ENCODE assay signal across 23 cellular contexts in the genomic region with DNA sequence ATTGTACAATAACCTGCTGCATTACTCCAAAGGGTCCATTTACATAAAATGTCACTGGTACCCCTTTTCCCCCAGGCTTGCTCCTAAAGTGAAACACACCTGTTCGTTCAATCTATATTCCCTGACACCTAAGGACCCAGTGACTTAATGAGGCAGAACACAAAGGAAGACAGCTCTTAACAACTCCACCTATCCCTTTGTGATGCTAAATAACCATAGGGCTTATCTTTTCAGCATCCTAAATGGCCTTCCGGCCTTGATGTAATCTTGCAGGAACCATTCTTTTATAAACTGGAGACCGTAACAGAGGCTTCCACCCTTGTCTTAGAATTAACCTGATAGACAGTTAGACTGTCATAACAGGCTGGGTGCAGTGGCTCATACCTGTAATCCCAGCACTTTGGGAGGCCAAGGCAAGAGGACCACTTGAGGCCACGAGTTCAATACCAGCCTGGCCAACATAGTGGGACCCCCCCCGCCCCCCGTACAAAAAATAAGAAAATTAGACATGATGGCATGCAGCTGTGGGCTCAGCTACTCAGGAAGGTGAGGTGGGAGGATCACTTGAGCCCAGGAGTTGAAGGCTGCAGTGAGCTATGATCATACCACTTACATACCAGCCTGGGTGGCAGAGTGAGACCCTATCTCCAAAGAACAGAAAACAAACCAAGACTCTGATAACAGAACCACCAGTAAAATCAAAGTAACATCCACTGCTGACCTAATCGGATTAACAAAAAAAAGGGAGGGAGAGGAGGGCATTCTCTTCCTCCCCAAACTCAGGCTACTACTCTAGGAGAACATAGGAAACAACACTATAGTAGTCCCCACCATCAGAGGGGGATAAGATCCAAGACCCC. TPM values are rescaled to one million over a fixed set of nuclear protein-coding genes. Genes with fewer than 3 reads are reported as not detected.
A peak's percentile ranks its signal among the peaks of the same experiment; 100 is the strongest.
DNase-seq lines count a peak whose midpoint lies in the region; TF ChIP-seq lines count a peak whose summit lies in the region.
"Had no signal": no experiment of that assay in that cellular context is flagged by ENCODE, and none has a peak within 500 bp of the region (broad histone marks: within the 10 kb centered on the region; RNA-seq: fewer than 3 reads in every experiment).

No MANE protein-coding gene starts in this region.

- H3K9me3 Mint-ChIP-seq in H9 = no peaks in the 10 kb centered on the region
- H3K9me3 Mint-ChIP-seq: CD4-positive, alpha-beta memory T cell; type B pancreatic cell had no signal

- H3K79me2 ChIP-seq in H9 (ENCODE audit: insufficient read depth, low read length) = peaks cover 15% of the 10 kb centered on the region; the same call in 1 of the 2 replicates
- peaks cover 71% of the 10 kb centered on the region for H3K79me2 ChIP-seq in Loucy (ENCODE audit: insufficient read depth, low read length)

- H3K9ac ChIP-seq in H9 (ENCODE audit: extremely low read depth, insufficient read length, low read length) (no peak overlapping the region), Loucy (ENCODE audit: low read depth, low read length, poor library complexity, severe bottlenecking) (no peak overlapping the region), NT2/D1 (ENCODE audit: insufficient read length, low read depth) (no peak overlapping the region), iPS-18a (ENCODE audit: low read length) (no peak overlapping the region)

- H4K20me1 ChIP-seq in H9 (ENCODE audit: control insufficient read depth, insufficient read depth, insufficient read length) = no peaks in the 10 kb centered on the region
- H4K20me1 ChIP-seq in Loucy (ENCODE audit: insufficient read depth, low read length, poor library complexity, severe bottlenecking) = peaks cover 5% of the 10 kb centered on the region

- peaks cover 34 to 43% of the 10 kb centered on the region in 2 experiments for H3K4me1 Mint-ChIP-seq in H9

- H3F3A ChIP-seq in Loucy (ENCODE audit: low read depth) = no peaks in the 10 kb centered on the region

- H3K27me3 Mint-ChIP-seq in H9 (ENCODE audit: low read depth) = no peaks in the 10 kb centered on the region
- H3K27me3 Mint-ChIP-seq: CD4-positive, alpha-beta memory T cell; type B pancreatic cell had no signal

- DNase-seq in H9 = peak; percentile 31
- DNase-seq in NT2/D1 (ENCODE audit: low read depth, low spot score) = peak; percentile 54
- DNase-seq in occipital lobe (lab: John Stamatoyannopoulos, UW) = no peak
- DNase-seq in foreskin fibroblast = no peak
- no peak for DNase-seq in UCSD-AML1 (lab: John Stamatoyannopoulos, UW; ENCODE audit: unreplicated experiment)
- DNase-seq: activated CD4-positive, alpha-beta T cell treated with anti-CD3 and anti-CD28 coated beads, Interleukin-2, amount 50 U/mL, for 4 hours; activated CD8-positive, alpha-beta memory T cell treated with anti-CD3 and anti-CD28 coated beads, Interleukin-2, amount 50 U/mL, for 48 hours; activated gamma-delta T cell treated with Interleukin-2 at 50 U/mL for 16 hours; CD4-positive, alpha-beta memory T cell; colonic mucosa; DMS79; HCEC 1CT; head of caudate nucleus; NCI-H526 treated with DMSO at 0.1 percent for 48 hours; SJCRH30; stimulated activated CD4-positive, alpha-beta T cell treated with anti-CD3 and anti-CD28 coated beads, Interleukin-4, amount 100 ng/mL, for 24 hours; WERI-Rb-1 had no signal

- H3K36me3 ChIP-seq in Loucy (ENCODE audit: insufficient read depth, low read length) (peaks cover 13% of the 10 kb centered on the region; the same call in 1 of the 2 replicates), NT2/D1 (ENCODE audit: insufficient read depth, insufficient read length, low read length) (peaks cover 18% of the 10 kb centered on the region), iPS-18a (ENCODE audit: control insufficient read depth, low read depth, low read length) (peaks cover 22% of the 10 kb centered on the region)
- H3K36me3 ChIP-seq: breast epithelium, colonic mucosa had no signal

- no peak overlapping the region for H3T11ph ChIP-seq in H9 (ENCODE audit: low read length)

- no peak overlapping the region for H2BK5ac ChIP-seq in H9 (ENCODE audit: insufficient read length, low read length)

- no CpG with 5 or more reads among the region's 7 CpGs for WGBS in H9 (ENCODE audit: extremely low coverage, insufficient read length, low lambda C conversion rate)

- no peak overlapping the region for H2BK12ac ChIP-seq in H9 (ENCODE audit: insufficient read length, low read depth, low read length)

- H2BK20ac ChIP-seq in H9 (ENCODE audit: low read depth, low read length, poor library complexity, severe bottlenecking) = no peak overlapping the region

- H2BK15ac ChIP-seq in H9 (ENCODE audit: low read depth, low read length) = no peak overlapping the region

- H3K4me2 ChIP-seq in H9 (ENCODE audit: insufficient read depth, insufficient read length, low read length) (no peak overlapping the region), Loucy (ENCODE audit: low read depth, low read length, poor library complexity, severe bottlenecking) (peak overlapping the region; percentile 69)
- H3K4me2 ChIP-seq: smooth muscle cell had no signal

- no peak overlapping the region for H3K23ac ChIP-seq in H9 (ENCODE audit: insufficient read length, low read depth, low read length)

- H3K27ac ChIP-seq in H9 (ENCODE audit: insufficient read length, low read depth, low read length) = no peak overlapping the region
- peak overlapping the region; percentile 61 for H3K27ac ChIP-seq in iPS-18a (ENCODE audit: low read length)
- H3K27ac ChIP-seq: breast epithelium, colonic mucosa, SJCRH30, WERI-Rb-1 had no signal

- peak overlapping the region; percentile 85 to 94 (median 91) for H3K27ac Mint-ChIP-seq in H9
- H3K27ac Mint-ChIP-seq: CD4-positive, alpha-beta memory T cell; type B pancreatic cell had no signal

- TF ChIP-seq CTCF in H9 (conservative IDR thresholded peaks at IDR 0.05) = no peak
- TF ChIP-seq CTCF in Loucy (conservative IDR thresholded peaks at IDR 0.05; ENCODE audit: low read length) = no peak
- TF ChIP-seq CTCF in foreskin fibroblast (IDR thresholded peaks at IDR 0.05; ENCODE audit: low read depth, low read length) = no peak

- peaks cover 5% of the 10 kb centered on the region for H3K79me1 ChIP-seq in H9 (ENCODE audit: insufficient read depth, low read depth, low read length, poor library complexity, severe bottlenecking)

- no peak overlapping the region for H4K5ac ChIP-seq in H9 (ENCODE audit: insufficient read length, low read depth, low read length)

- H3K4ac ChIP-seq in H9 (ENCODE audit: low read depth, low read length) = no peak overlapping the region

- H3K4me1 ChIP-seq in H9 (ENCODE audit: insufficient read depth, low read length) = peaks cover 6% of the 10 kb centered on the region; the same call in 1 of the 2 replicates
- peaks cover 34% of the 10 kb centered on the region for H3K4me1 ChIP-seq in Loucy (ENCODE audit: insufficient read depth, low read length, poor library complexity, severe bottlenecking)
- no peaks in the 10 kb centered on the region for H3K4me1 ChIP-seq in NT2/D1 (ENCODE audit: insufficient read depth, insufficient read length)
- peaks cover 12% of the 10 kb centered on the region for H3K4me1 ChIP-seq in iPS-18a (ENCODE audit: control insufficient read depth, low read depth, low read length)
- H3K4me1 ChIP-seq: breast epithelium, colonic mucosa had no signal

- H3K23me2 ChIP-seq in H9 (ENCODE audit: insufficient read length, low read depth, low read length, poor library complexity, severe bottlenecking) = peaks cover 4% of the 10 kb centered on the region

- H3K36me3 Mint-ChIP-seq in H9 (ENCODE audit: insufficient read depth in 1 of 3, low read depth in 3 of 3) = peaks cover 29 to 36% (median 33%) of the 10 kb centered on the region in 3 experiments

- H3K4me3 ChIP-seq in Loucy (ENCODE audit: low read length, poor library complexity, severe bottlenecking) (no peak overlapping the region), NT2/D1 (ENCODE audit: insufficient read length, low read depth) (no peak overlapping the region), iPS-18a (ENCODE audit: low read length) (peak overlapping the region; percentile 39), foreskin fibroblast (ENCODE audit: low read depth in 1 of 2, low read length in 2 of 2) (no peak overlapping the region)
- H3K4me3 ChIP-seq: breast epithelium, colonic mucosa, lung, SJCRH30, smooth muscle cell had no signal

- H3K4me3 Mint-ChIP-seq in H9 = peak overlapping the region in 1 of 2 experiments; percentile 50; a peak in 3 of 5 replicates
- H3K4me3 Mint-ChIP-seq: CD4-positive, alpha-beta memory T cell; type B pancreatic cell had no signal

- no peak overlapping the region for H4K8ac ChIP-seq in H9 (replicated peaks; ENCODE audit: insufficient read length, low read depth, low read length)

- H2AFZ ChIP-seq in H9 (ENCODE audit: low read length) = no peak overlapping the region
- no peak overlapping the region for H2AFZ ChIP-seq in Loucy (ENCODE audit: low read length)

- H3K9me2 ChIP-seq in Loucy (replicated peaks; ENCODE audit: low read depth, low read length) = no peaks in the 10 kb centered on the region

- no peak overlapping the region for H3K14ac ChIP-seq in H9 (ENCODE audit: insufficient read depth, low read length)

- H2BK120ac ChIP-seq in H9 (ENCODE audit: low read depth, low read length, poor library complexity, severe bottlenecking) = no peak overlapping the region

- H3K9me3 ChIP-seq in H9 (ENCODE audit: control insufficient read depth, low read depth, low read length) (no peaks in the 10 kb centered on the region), Loucy (ENCODE audit: insufficient read depth, low read depth, low read length) (no peaks in the 10 kb centered on the region), NT2/D1 (ENCODE audit: insufficient read depth, low read length) (no peaks in the 10 kb centered on the region), iPS-18a (ENCODE audit: control insufficient read depth, low read depth, low read length) (no peaks in the 10 kb centered on the region)
- H3K9me3 ChIP-seq: breast epithelium, colonic mucosa, SJCRH30 had no signal

- no peak overlapping the region for H3K18ac ChIP-seq in H9 (ENCODE audit: insufficient read length, low read depth, low read length)

- no peak overlapping the region for H2AK5ac ChIP-seq in H9 (ENCODE audit: insufficient read length, low read length)

- H3K27me3 ChIP-seq in H9 (ENCODE audit: insufficient read depth, low read length) (no peaks in the 10 kb centered on the region), Loucy (ENCODE audit: insufficient read depth, low read length, poor library complexity, severe bottlenecking) (no peaks in the 10 kb centered on the region), NT2/D1 (ENCODE audit: insufficient read depth, insufficient read length) (no peaks in the 10 kb centered on the region), iPS-18a (ENCODE audit: control insufficient read depth, insufficient read depth, low read length) (no peaks in the 10 kb centered on the region)
- H3K27me3 ChIP-seq: breast epithelium, colonic mucosa, SJCRH30 had no signal

- no peak overlapping the region for H3K56ac ChIP-seq in H9 (ENCODE audit: insufficient read length, low read depth, low read length)

- no peak overlapping the region for H4K91ac ChIP-seq in H9 (ENCODE audit: insufficient read length, low read depth, low read length)

RNA-seq across cellular contexts. Expression of a gene that starts 5.1 kb away (rescaled TPM):
- total RNA-seq in H9 (2021) (54.4 and 61.1 TPM in 2 replicates), occipital lobe (3.0 TPM)

RNA-seq across cellular contexts. Expression of a gene that starts 5.3 kb away (rescaled TPM):
- total RNA-seq in H9 (2021) = 20.8 and 21.2 TPM in 2 replicates
- 5.0 TPM for total RNA-seq in occipital lobe

RNA-seq across cellular contexts. Expression of a gene that starts 36.0 kb away (rescaled TPM):
- 40.0 and 41.4 TPM in 2 replicates for total RNA-seq in H9 (2021)
- 28.9 TPM for total RNA-seq in occipital lobe

RNA-seq across cellular contexts. Expression of a gene that starts 56.9 kb away (rescaled TPM):
- total RNA-seq in H9 (2021) (12.6 and 13.6 TPM in 2 replicates), occipital lobe (157 TPM)

Comparison
In these comparisons a context has a peak if more than half of its experiments do, and no peak if none do; other contexts are left out.
1. DNase-seq: peak in H9 (single experiment) and NT2/D1 (single experiment); none in occipital lobe (single experiment), foreskin fibroblast (0 of 2) and UCSD-AML1 (single experiment).
2. RNA of a gene that starts 5.1 kb away (total RNA-seq): 54.4 to 61.1 TPM in H9; 3.0 TPM in occipital lobe (single experiment); every median in the first group is over 10 times any median in the second.